Comparison of ENCODE assay signal across 7 cellular contexts in the genomic region with DNA sequence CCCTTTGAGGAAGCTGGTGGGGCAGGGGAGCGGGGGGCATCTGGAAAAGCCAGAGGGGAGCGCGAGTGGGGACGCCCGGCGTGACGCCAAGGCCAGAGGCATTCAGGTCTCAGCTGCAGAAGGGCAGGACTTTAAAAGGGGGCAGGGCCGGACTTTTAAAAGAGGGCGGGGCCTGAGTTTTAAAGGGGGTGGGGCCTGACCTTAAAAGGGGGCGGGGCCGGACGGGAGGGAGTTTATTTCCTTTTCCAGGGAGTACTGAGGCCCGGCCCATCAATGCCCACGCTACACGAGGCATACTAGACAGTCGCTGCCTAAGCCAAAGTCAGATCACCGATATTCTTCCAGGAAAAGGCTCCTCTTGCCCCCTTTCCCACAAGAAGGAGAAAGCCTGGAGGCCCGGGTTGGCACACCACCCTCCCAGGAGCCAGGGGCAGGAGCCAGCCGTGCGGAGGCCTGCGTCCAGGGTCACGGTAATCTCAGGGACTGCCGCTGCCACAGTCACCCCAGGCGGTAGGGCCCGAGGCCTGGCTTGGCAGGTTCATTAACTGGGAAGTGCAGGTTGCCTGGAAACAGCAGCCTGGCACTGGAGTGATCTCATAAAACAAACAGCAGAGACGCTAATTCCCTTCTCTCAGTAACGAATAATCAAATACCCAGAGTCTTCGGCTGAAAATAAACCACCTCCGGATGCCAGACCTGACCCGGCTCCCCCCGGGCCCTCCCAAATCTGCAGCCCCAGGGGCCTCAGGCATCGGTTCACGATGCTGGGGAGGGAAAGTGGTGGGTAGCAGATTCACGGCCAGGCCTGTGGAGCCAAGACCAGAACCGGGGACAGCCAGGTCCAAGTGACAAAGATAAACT.
A peak's percentile ranks its signal among the peaks of the same experiment; 100 is the strongest.
DNase-seq lines count a peak whose midpoint lies in the region; ATAC-seq and TF ChIP-seq lines count a peak whose summit lies in the region.

No MANE protein-coding gene starts in this region.

- no peak overlapping the region for H3K14ac ChIP-seq in trophoblast cell (ENCODE audit: low read length)

- H4K8ac ChIP-seq in trophoblast cell (ENCODE audit: low read depth, low read length), result no peak overlapping the region

- no peak overlapping the region for H2BK12ac ChIP-seq in trophoblast cell (ENCODE audit: low read length)

- ATAC-seq in RWPE2 (ENCODE audit: low read depth), result peak; percentile 83
- no peak for ATAC-seq in GM21737 (IDR thresholded peaks at IDR 0.05; ENCODE audit: unreplicated experiment)

- H3K9me2 ChIP-seq in Karpas-422 (replicated peaks; ENCODE audit: insufficient read depth, low read length), result no peaks in the 10 kb centered on the region

- DNase-seq in Karpas-422 (peak; percentile 59), RWPE2 (ENCODE audit: low spot score) (no peak), foreskin melanocyte (peak; percentile 34), trophoblast cell (no peak), activated gamma-delta T cell (lab: John Stamatoyannopoulos, UW) (no peak)
- DNase-seq in stimulated activated CD4-positive, alpha-beta T cell treated with anti-CD3 and anti-CD28 coated beads, Interleukin-12 subunit alpha, Interleukin-12 subunit beta, amount 100 ng/mL, for 4 hours, result no peak

- peak overlapping the region; percentile 21 for H3K23ac ChIP-seq in trophoblast cell (ENCODE audit: low read length)

- H3K27me3 ChIP-seq in Karpas-422 (ENCODE audit: low read length), result no peaks in the 10 kb centered on the region
- no peaks in the 10 kb centered on the region for H3K27me3 ChIP-seq in RWPE2 (ENCODE audit: insufficient read depth, poor library complexity, severe bottlenecking)
- no peaks in the 10 kb centered on the region for H3K27me3 ChIP-seq in trophoblast cell (ENCODE audit: insufficient read depth, low read length)

- H3K79me1 ChIP-seq in trophoblast cell (ENCODE audit: low read length), result no peaks in the 10 kb centered on the region

- no peaks in the 10 kb centered on the region for H3K9me3 ChIP-seq in Karpas-422 (ENCODE audit: low read length)
- no peaks in the 10 kb centered on the region for H3K9me3 ChIP-seq in RWPE2 (ENCODE audit: severe bottlenecking)
- H3K9me3 ChIP-seq in trophoblast cell (ENCODE audit: insufficient read depth, low read depth, low read length), result peaks cover 2% of the 10 kb centered on the region

- H3K18ac ChIP-seq in trophoblast cell (ENCODE audit: low read length), result no peak overlapping the region

- no peak overlapping the region for H2BK120ac ChIP-seq in trophoblast cell (ENCODE audit: insufficient read depth, low read length, poor library complexity)

- H3K4me3 ChIP-seq in Karpas-422 (ENCODE audit: low read length), result no peak overlapping the region
- H3K4me3 ChIP-seq in RWPE2 (ENCODE audit: severe bottlenecking), result no peak overlapping the region
- no peak overlapping the region for H3K4me3 ChIP-seq in trophoblast cell (ENCODE audit: low read depth, low read length)

- H3K27ac ChIP-seq in Karpas-422 (ENCODE audit: low read length) (no peak overlapping the region), RWPE2 (ENCODE audit: poor library complexity, severe bottlenecking) (peak overlapping the region; percentile 56), trophoblast cell (ENCODE audit: low read depth, low read length) (no peak overlapping the region)

- H2AFZ ChIP-seq in Karpas-422 (ENCODE audit: low read length) (no peak overlapping the region), trophoblast cell (ENCODE audit: insufficient read depth, low read length, poor library complexity) (no peak overlapping the region)

- H3K4me2 ChIP-seq in Karpas-422 (ENCODE audit: low read depth, low read length, poor library complexity, severe bottlenecking), result no peak overlapping the region
- H3K4me2 ChIP-seq in trophoblast cell (ENCODE audit: low read length), result no peak overlapping the region

- H3K79me2 ChIP-seq in Karpas-422 (ENCODE audit: low read length), result peaks cover 8% of the 10 kb centered on the region; the same call in 1 of the 2 replicates
- H3K79me2 ChIP-seq in trophoblast cell (ENCODE audit: control insufficient read depth, insufficient read depth, low read length, poor library complexity), result no peaks in the 10 kb centered on the region

- WGBS in trophoblast cell (ENCODE audit: extremely low coverage, insufficient coverage, insufficient read length), result no CpG with 5 or more reads among the region's 35 CpGs

- H2AK5ac ChIP-seq in trophoblast cell (ENCODE audit: low read length), result no peak overlapping the region

- H4K20me1 ChIP-seq in Karpas-422 (ENCODE audit: insufficient read depth, low read depth, low read length), result peaks cover 17% of the 10 kb centered on the region; the same call in 1 of the 2 replicates

- no peak for TF ChIP-seq CTCF in RWPE2 (IDR thresholded peaks at IDR 0.05; ENCODE audit: poor library complexity, severe bottlenecking)

- no peak overlapping the region for H3K4ac ChIP-seq in trophoblast cell (ENCODE audit: low read depth, low read length)

- H3K9ac ChIP-seq in Karpas-422 (ENCODE audit: low read length) (no peak overlapping the region), trophoblast cell (ENCODE audit: low read length) (no peak overlapping the region)

- no peak overlapping the region for H4K91ac ChIP-seq in trophoblast cell (ENCODE audit: low read depth, low read length)

- H3K36me3 ChIP-seq in Karpas-422 (ENCODE audit: insufficient read depth, low read length) (peaks cover 15% of the 10 kb centered on the region), RWPE2 (ENCODE audit: low read depth) (peaks cover 33% of the 10 kb centered on the region), trophoblast cell (ENCODE audit: control insufficient read depth in 1 of 2, insufficient read depth in 2 of 2, low read length in 2 of 2) (peaks cover 37 to 42% of the 10 kb centered on the region in 2 experiments)

- no peak overlapping the region for H4K12ac ChIP-seq in trophoblast cell (ENCODE audit: low read depth, low read length)

- no peak overlapping the region for H2BK5ac ChIP-seq in trophoblast cell (ENCODE audit: low read depth, low read length, poor library complexity)

- H3K4me1 ChIP-seq in Karpas-422 (ENCODE audit: low read length) (no peaks in the 10 kb centered on the region), RWPE2 (ENCODE audit: insufficient read depth, poor library complexity, severe bottlenecking) (peaks cover 16% of the 10 kb centered on the region), trophoblast cell (ENCODE audit: control insufficient read depth in 1 of 2, insufficient read depth in 2 of 2, low read length in 2 of 2) (no peaks in the 10 kb centered on the region)

Comparison
In these comparisons a context has a peak if more than half of its experiments do, and no peak if none do; other contexts are left out.
1. DNase-seq: peak in Karpas-422 (single experiment) and foreskin melanocyte (single experiment); none in RWPE2 (single experiment), trophoblast cell (0 of 2), stimulated activated CD4-positive, alpha-beta T cell treated with anti-CD3 and anti-CD28 coated beads, Interleukin-12 subunit alpha, Interleukin-12 subunit beta, amount 100 ng/mL, for 4 hours (single experiment) and activated gamma-delta T cell (single experiment).